Comparison of ENCODE assay signal across 18 cellular contexts in the genomic region with DNA sequence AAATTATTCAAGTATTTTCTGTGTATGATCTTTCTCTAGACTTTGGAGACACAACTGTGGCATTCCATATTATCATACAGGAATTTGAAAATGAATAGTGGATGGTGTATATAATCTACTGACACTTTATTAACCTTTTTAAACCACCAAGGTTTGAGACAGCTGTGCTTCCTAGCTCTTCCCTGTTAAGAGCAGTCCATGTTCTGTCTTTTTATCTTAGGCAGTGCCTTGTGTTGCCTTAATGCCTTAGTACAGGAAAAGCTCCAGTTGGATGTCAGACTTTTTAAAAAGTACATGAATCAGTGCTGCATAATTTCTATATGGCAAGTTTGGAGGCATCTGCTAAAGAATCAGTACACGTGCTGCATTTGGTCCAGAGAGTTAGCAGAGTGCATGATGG.
"Had no signal": no experiment of that assay in that cellular context is flagged by ENCODE, and none has a peak within 500 bp of the region (broad histone marks: within the 10 kb centered on the region; RNA-seq: fewer than 3 reads in every experiment).

No MANE protein-coding gene starts in this region.

- FAIRE-seq: small intestine had no signal

- H3K27me3 ChIP-seq: esophagus muscularis mucosa, left lung, suprapubic skin, tibial artery, upper lobe of left lung, uterus had no signal

- H3K4me3 ChIP-seq: esophagus muscularis mucosa, left lung, lung, psoas muscle, suprapubic skin, tibial artery, upper lobe of left lung, uterus had no signal

- H3K36me3 ChIP-seq: uterus had no signal

- ATAC-seq: effector memory CD8-positive, alpha-beta T cell; left lung; natural killer cell treated with Interleukin-12 subunit alpha and Interleukin-12 subunit beta and Interleukin-15 and Interleukin-18, amount 100 ng/mL, for 72 hours; psoas muscle had no signal

- H3K9me3 ChIP-seq: esophagus muscularis mucosa, left lung, psoas muscle, suprapubic skin, tibial artery, upper lobe of left lung, uterus had no signal

- H3K27ac ChIP-seq: epithelial cell of prostate, esophagus muscularis mucosa, left lung, psoas muscle, suprapubic skin, tibial artery, upper lobe of left lung, uterus had no signal

- DNase-seq: effector memory CD8-positive, alpha-beta T cell; islet precursor cell; left lung; midbrain; occipital lobe; psoas muscle; retina; small intestine; stimulated activated CD4-positive, alpha-beta T cell treated with anti-CD3 and anti-CD28 coated beads, Interleukin-2, amount 100 ng/mL, for 48 hours; stimulated activated naive CD4-positive, alpha-beta T cell treated with Interleukin-2 at 50 U/mL for 16 hours; tibial artery; upper lobe of left lung; uterus had no signal

- H3K4me1 ChIP-seq: left lung, psoas muscle, suprapubic skin, tibial artery, upper lobe of left lung, uterus had no signal
